ENCODE assay signal across 8 cellular contexts in genomic region chr3:97972976-97973375, GRCh38. TPM values are rescaled to one million over a fixed set of nuclear protein-coding genes. Genes with fewer than 3 reads are reported as not detected.
DNase-seq lines count a peak whose midpoint lies in the region; ATAC-seq, FAIRE-seq and TF ChIP-seq lines count a peak whose summit lies in the region.

No MANE protein-coding gene starts in this region.

- no peak for FAIRE-seq in small intestine (lab: Jason Lieb, UNC)

- H3K27ac Mint-ChIP-seq in stimulated activated naive CD8-positive, alpha-beta T cell treated with anti-CD3 and anti-CD28 coated beads, Interleukin-15, Interleukin-2, amounts not matched to agents 100 ng/mL and 50 ng/mL, for 24 hours = peak overlapping the region; percentile 82

- WGBS in small intestine, 3 donors = 95 to 96% (median 96%) methylated on average over 9 of the region's 9 CpGs

- TF ChIP-seq CTCF in ascending aorta (IDR thresholded peaks at IDR 0.05) = no peak

- H3K4me3 Mint-ChIP-seq in stimulated activated naive CD8-positive, alpha-beta T cell treated with anti-CD3 and anti-CD28 coated beads, Interleukin-15, Interleukin-2, amounts not matched to agents 100 ng/mL and 50 ng/mL, for 24 hours = peak overlapping the region; percentile 73

- H3K9me3 Mint-ChIP-seq in stimulated activated naive CD8-positive, alpha-beta T cell treated with anti-CD3 and anti-CD28 coated beads, Interleukin-15, Interleukin-2, amounts not matched to agents 100 ng/mL and 50 ng/mL, for 24 hours = no peaks in the 10 kb centered on the region

- no peaks in the 10 kb centered on the region for H3K36me3 ChIP-seq in ascending aorta
- no peaks in the 10 kb centered on the region for H3K36me3 ChIP-seq in muscle layer of duodenum (ENCODE audit: control insufficient read depth in 1 of 2, insufficient read depth in 2 of 2, low read length in 2 of 2)
- H3K36me3 ChIP-seq in small intestine (ENCODE audit: control insufficient read depth in 2 of 2, insufficient read depth in 2 of 2, low read length in 2 of 2) = no peaks in the 10 kb centered on the region

- H3K4me1 ChIP-seq in ascending aorta (peaks cover 0 to 8% of the 10 kb centered on the region in 2 donors), muscle layer of duodenum (ENCODE audit: control insufficient read depth in 1 of 2, insufficient read depth in 2 of 2, low read length in 2 of 2) (peaks cover 0 to 3% of the 10 kb centered on the region in 2 donors), small intestine (ENCODE audit: control insufficient read depth in 2 of 2, insufficient read depth in 1 of 2, low read depth in 1 of 2, low read length in 1 of 2) (peaks cover 0 to 7% of the 10 kb centered on the region in 2 donors)

- H3K36me3 Mint-ChIP-seq in stimulated activated naive CD8-positive, alpha-beta T cell treated with anti-CD3 and anti-CD28 coated beads, Interleukin-15, Interleukin-2, amounts not matched to agents 100 ng/mL and 50 ng/mL, for 24 hours (ENCODE audit: low read depth) = peaks cover 18% of the 10 kb centered on the region

- no peak for DNase-seq in stimulated activated naive CD8-positive, alpha-beta T cell treated with anti-CD3 and anti-CD28 coated beads, Interleukin-15, Interleukin-2, amounts not matched to agents 100 U/mL and 50 U/mL, for 24 hours
- DNase-seq in ascending aorta (ENCODE audit: low spot score in 2 of 2) (no peak), GOT3 (lab: John Stamatoyannopoulos, UW) (no peak), small intestine (no peak)
- no peak for DNase-seq in stimulated activated CD4-positive, alpha-beta T cell treated with anti-CD3 and anti-CD28 coated beads, Interleukin-2, amount 100 ng/mL, for 48 hours

- no peak for ATAC-seq in stimulated activated naive CD8-positive, alpha-beta T cell treated with anti-CD3 and anti-CD28 coated beads, Interleukin-15, Interleukin-2, amounts not matched to agents 100 U/mL and 50 U/mL, for 24 hours
- ATAC-seq in HG03039 (IDR thresholded peaks at IDR 0.05; ENCODE audit: unreplicated experiment) = no peak

- intact Hi-C loops in ascending aorta (cut with DNase I) = loop anchor here (1.0 kb wide), 1 partner anchor 152 kb away; no protein-coding TSS in a partner anchor

- H3K4me3 ChIP-seq in ascending aorta = peak overlapping the region; percentile 78 to 89
- H3K4me3 ChIP-seq in muscle layer of duodenum (ENCODE audit: low read depth in 1 of 2, low read length in 2 of 2) = peak overlapping the region; percentile 28 to 58
- H3K4me3 ChIP-seq in small intestine (ENCODE audit: low read depth in 1 of 2, low read length in 2 of 2) = no peak overlapping the region

- H3K9me3 ChIP-seq in ascending aorta (no peaks in the 10 kb centered on the region), muscle layer of duodenum (ENCODE audit: control insufficient read depth in 1 of 2, low read length in 2 of 2) (no peaks in the 10 kb centered on the region), small intestine (ENCODE audit: control insufficient read depth, low read depth) (no peaks in the 10 kb centered on the region)

- H3K27ac ChIP-seq in ascending aorta (peak overlapping the region in 1 of 2 donors; percentile 88), muscle layer of duodenum (ENCODE audit: low read length) (no peak overlapping the region), small intestine (ENCODE audit: low read depth in 1 of 2, low read length in 1 of 2) (no peak overlapping the region)

- no peaks in the 10 kb centered on the region for H3K27me3 Mint-ChIP-seq in stimulated activated naive CD8-positive, alpha-beta T cell treated with anti-CD3 and anti-CD28 coated beads, Interleukin-15, Interleukin-2, amounts not matched to agents 100 ng/mL and 50 ng/mL, for 24 hours

- peaks cover 57% of the 10 kb centered on the region for H3K4me1 Mint-ChIP-seq in stimulated activated naive CD8-positive, alpha-beta T cell treated with anti-CD3 and anti-CD28 coated beads, Interleukin-15, Interleukin-2, amounts not matched to agents 100 ng/mL and 50 ng/mL, for 24 hours (ENCODE audit: low read depth)

- H3K27me3 ChIP-seq in ascending aorta (no peaks in the 10 kb centered on the region), muscle layer of duodenum (ENCODE audit: low read depth, low read length) (no peaks in the 10 kb centered on the region), small intestine (ENCODE audit: control insufficient read depth in 2 of 2, insufficient read depth in 2 of 2, low read length in 2 of 2) (no peaks in the 10 kb centered on the region)

RNA-seq across cellular contexts. Expression of gene RIOX2, which starts 0.7 kb away (rescaled TPM):
- total RNA-seq in ascending aorta = 21.3 TPM
- polyA plus RNA-seq in small intestine = 10 to 100 TPM in 1 of 3 donors, 1 to 10 TPM in 2; 5.6 to 15.2 (median 5.9) TPM

Comparison
In these comparisons a context has a peak if more than half of its experiments do, and no peak if none do; other contexts are left out.
1. H3K4me3 ChIP-seq: peak in ascending aorta (2 of 2) and muscle layer of duodenum (2 of 2); none in small intestine (0 of 2).